ENCODE assay signal across 8 cellular contexts in the genomic region with DNA sequence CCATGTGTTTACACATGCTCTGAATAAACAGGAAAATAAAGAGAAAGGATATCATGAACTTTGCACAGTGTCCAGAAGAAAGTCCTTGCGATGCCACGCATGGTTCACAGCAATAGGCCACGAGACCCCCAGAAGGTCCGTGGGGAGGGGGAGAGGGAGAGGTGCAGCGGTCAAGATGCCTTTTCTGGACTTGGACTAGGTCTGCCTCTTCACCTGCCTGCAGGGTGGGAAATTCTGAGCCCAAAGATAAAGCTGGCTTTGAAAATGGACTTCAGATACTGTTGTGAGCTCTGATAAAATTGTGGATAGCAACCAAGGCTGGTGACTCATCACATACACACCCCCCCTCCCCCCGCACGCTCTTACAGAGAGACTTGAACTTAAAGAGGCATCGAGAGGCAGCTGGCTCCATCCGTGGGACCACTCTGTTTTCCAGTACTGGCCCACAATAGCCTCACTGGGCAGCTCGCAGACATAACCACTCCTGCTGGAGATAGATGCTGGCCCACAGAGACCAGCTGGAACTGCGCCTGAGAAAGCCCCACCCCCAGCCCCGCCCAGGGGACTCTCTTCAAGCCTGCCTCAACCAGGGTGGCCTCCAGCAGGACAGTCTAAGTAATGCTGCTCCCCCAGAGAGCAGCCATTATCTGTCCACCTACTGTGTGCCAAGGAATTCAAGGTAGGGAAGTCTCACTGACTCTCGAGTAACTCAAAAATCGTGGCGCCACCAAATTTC. TPM values are rescaled to one million over a fixed set of nuclear protein-coding genes. Genes with fewer than 3 reads are reported as not detected.
DNase-seq lines count a peak whose midpoint lies in the region; ATAC-seq lines count a peak whose summit lies in the region.

No MANE protein-coding gene starts in this region.

- no peak overlapping the region for H3K27ac ChIP-seq in CD8-positive, alpha-beta memory T cell (ENCODE audit: low read depth, low read length)
- H3K27ac ChIP-seq in rectal smooth muscle tissue (ENCODE audit: low read depth, low read length) = peak overlapping the region; percentile 91

- H3K36me3 ChIP-seq in CD8-positive, alpha-beta memory T cell (ENCODE audit: insufficient read depth, low read length) = no peaks in the 10 kb centered on the region
- H3K36me3 ChIP-seq in rectal smooth muscle tissue (ENCODE audit: control insufficient read depth, insufficient read depth, low read length) = no peaks in the 10 kb centered on the region

- intact Hi-C loops in left cardiac atrium (cut with DNase I) = loop anchor here in 1 of 2 donors (10.0 kb wide), 1 partner anchor 109 kb away; no protein-coding TSS in a partner anchor

- H3K9ac ChIP-seq in rectal smooth muscle tissue (ENCODE audit: low read length) = no peak overlapping the region

- peak overlapping the region in 1 of 8 donors; percentile 54 for H3K27ac Mint-ChIP-seq in CD8-positive, alpha-beta memory T cell
- no peak overlapping the region for H3K27ac Mint-ChIP-seq in activated naive CD4-positive, alpha-beta T cell treated with anti-CD3 and anti-CD28 coated beads, Interleukin-2, amount 50 U/mL, for 24 hours

- no peak for DNase-seq in CD8-positive, alpha-beta memory T cell
- peak; percentile 60 for DNase-seq in HuH-7 (ENCODE audit: low spot score)
- peak; percentile 82 for DNase-seq in left cardiac atrium
- DNase-seq in NCI-H524 treated with DMSO at 0.1 percent for 48 hours (lab: John Stamatoyannopoulos, UW) = no peak

- H3K36me3 Mint-ChIP-seq in CD8-positive, alpha-beta memory T cell = no peaks in the 10 kb centered on the region
- H3K36me3 Mint-ChIP-seq in activated naive CD4-positive, alpha-beta T cell treated with anti-CD3 and anti-CD28 coated beads, Interleukin-2, amount 50 U/mL, for 24 hours = peaks cover 2% of the 10 kb centered on the region

- H3K27me3 ChIP-seq in CD8-positive, alpha-beta memory T cell (ENCODE audit: insufficient read depth, low read length, poor library complexity, severe bottlenecking) = peaks cover 44% of the 10 kb centered on the region
- H3K27me3 ChIP-seq in rectal smooth muscle tissue (ENCODE audit: control insufficient read depth, insufficient read depth, low read length) = no peaks in the 10 kb centered on the region

- peaks cover 13 to 35% (median 22%) of the 10 kb centered on the region in 3 donors for H3K4me1 Mint-ChIP-seq in CD8-positive, alpha-beta memory T cell
- H3K4me1 Mint-ChIP-seq in activated naive CD4-positive, alpha-beta T cell treated with anti-CD3 and anti-CD28 coated beads, Interleukin-2, amount 50 U/mL, for 24 hours = peaks cover 32% of the 10 kb centered on the region

- CTCF ChIA-PET in CD8-positive, alpha-beta memory T cell (lab: Charles Lee) = interaction anchor here (0.8 to 1.7 kb wide), 4 partner anchors 24 to 178 kb away, joined by 4 to 5 read pairs (median 4); no protein-coding TSS in a partner anchor

- peak; percentile 36 to 72 for ATAC-seq in left cardiac atrium
- no peak for ATAC-seq in GM21786 (IDR thresholded peaks at IDR 0.05; ENCODE audit: unreplicated experiment)
- ATAC-seq in GM21423 (IDR thresholded peaks at IDR 0.05; ENCODE audit: unreplicated experiment) = no peak

- POLR2A ChIA-PET in CD8-positive, alpha-beta memory T cell (lab: Charles Lee) = no interaction called here

- peaks cover 22% of the 10 kb centered on the region for H3K4me1 ChIP-seq in CD8-positive, alpha-beta memory T cell (ENCODE audit: insufficient read depth, low read length)
- peaks cover 20% of the 10 kb centered on the region for H3K4me1 ChIP-seq in rectal smooth muscle tissue (ENCODE audit: control insufficient read depth, insufficient read depth, low read length)

- H3K9me3 Mint-ChIP-seq in CD8-positive, alpha-beta memory T cell = peaks cover 0 to 5% (median 0%) of the 10 kb centered on the region in 5 donors
- no peaks in the 10 kb centered on the region for H3K9me3 Mint-ChIP-seq in activated naive CD4-positive, alpha-beta T cell treated with anti-CD3 and anti-CD28 coated beads, Interleukin-2, amount 50 U/mL, for 24 hours

- H3K4me3 ChIP-seq in CD8-positive, alpha-beta memory T cell (ENCODE audit: low read length) = no peak overlapping the region
- peak overlapping the region; percentile 19 for H3K4me3 ChIP-seq in rectal smooth muscle tissue (ENCODE audit: low read length)

- H3K4me3 Mint-ChIP-seq in CD8-positive, alpha-beta memory T cell = peak overlapping the region in 5 of 7 donors; percentile 12 to 75 (median 61)
- peak overlapping the region; percentile 30 for H3K4me3 Mint-ChIP-seq in activated naive CD4-positive, alpha-beta T cell treated with anti-CD3 and anti-CD28 coated beads, Interleukin-2, amount 50 U/mL, for 24 hours

- peaks cover 40 to 52% of the 10 kb centered on the region in 2 donors for H3K27me3 Mint-ChIP-seq in CD8-positive, alpha-beta memory T cell
- H3K27me3 Mint-ChIP-seq in activated naive CD4-positive, alpha-beta T cell treated with anti-CD3 and anti-CD28 coated beads, Interleukin-2, amount 50 U/mL, for 24 hours = peaks cover 32% of the 10 kb centered on the region

- H3K9me3 ChIP-seq in CD8-positive, alpha-beta memory T cell (ENCODE audit: low read length) = no peaks in the 10 kb centered on the region

RNA-seq across cellular contexts. Expression of gene NFATC2, which starts 21.2 kb away (rescaled TPM):
- total RNA-seq in CD8-positive, alpha-beta memory T cell = 10 to 100 TPM; 63.0 to 64.4 TPM
- polyA plus RNA-seq in CD8-positive, alpha-beta memory T cell = 52.1 TPM
- 1 to 10 TPM; 5.7 to 7.0 TPM for total RNA-seq in left cardiac atrium

Comparison
In these comparisons a context has a peak if more than half of its experiments do, and no peak if none do; other contexts are left out.
1. DNase-seq: peak in HuH-7 (single experiment) and left cardiac atrium (single experiment); none in CD8-positive, alpha-beta memory T cell (0 of 5) and NCI-H524 treated with DMSO at 0.1 percent for 48 hours (single experiment).
2. ATAC-seq: peak in left cardiac atrium (2 of 2); none in GM21786 (single experiment) and GM21423 (single experiment).
3. RNA of gene NFATC2, which starts 21.2 kb away (total RNA-seq): 63.0 to 64.4 TPM in CD8-positive, alpha-beta memory T cell; 5.7 to 7.0 TPM in left cardiac atrium; every median in the first group is over 4 times any median in the second.